20 cellular contexts compared by ENCODE assay signal in genomic region chr1:5886541-5887435, GRCh38.
"Had no signal": no experiment of that assay in that cellular context is flagged by ENCODE, and none has a peak within 500 bp of the region (broad histone marks: within the 10 kb centered on the region; RNA-seq: fewer than 3 reads in every experiment).

No MANE protein-coding gene starts in this region.

- H3K9me3 Mint-ChIP-seq: naive thymus-derived CD4-positive, alpha-beta T cell; nephron; neural progenitor cell; stimulated activated naive B cell treated with anti-CD40 and anti-IgM and Interleukin-4, amounts not matched to agents 10 μg/mL and 1 μg/mL and 100 μg/mL, for 72 hours; stimulated activated naive CD8-positive, alpha-beta T cell treated with anti-CD3 and anti-CD28 coated beads, Interleukin-15, Interleukin-2, amounts not matched to agents 100 ng/mL and 50 ng/mL, for 24 hours had no signal

- H3K9ac ChIP-seq: neural progenitor cell had no signal

- H3K27me3 ChIP-seq: left lung, neural progenitor cell, ovary, transverse colon, upper lobe of right lung, uterus had no signal

- H3K36me3 ChIP-seq: neural progenitor cell, ovary, transverse colon, upper lobe of right lung, uterus had no signal

- H3K27ac ChIP-seq: left lung, neural progenitor cell, ovary, psoas muscle, transverse colon, upper lobe of right lung, uterus had no signal

- H3K4me3 Mint-ChIP-seq: naive thymus-derived CD4-positive, alpha-beta T cell; nephron; neural progenitor cell; stimulated activated naive B cell treated with anti-CD40 and anti-IgM and Interleukin-4, amounts not matched to agents 10 μg/mL and 1 μg/mL and 100 μg/mL, for 72 hours; stimulated activated naive CD8-positive, alpha-beta T cell treated with anti-CD3 and anti-CD28 coated beads, Interleukin-15, Interleukin-2, amounts not matched to agents 100 ng/mL and 50 ng/mL, for 24 hours had no signal

- H3K4me1 Mint-ChIP-seq: stimulated activated naive B cell treated with anti-CD40 and anti-IgM and Interleukin-4, amounts not matched to agents 10 μg/mL and 1 μg/mL and 100 μg/mL, for 72 hours had no signal

- H2AFZ ChIP-seq: neural progenitor cell had no signal

- H3K9me3 ChIP-seq: left lung, ovary, psoas muscle, transverse colon, upper lobe of right lung, uterus had no signal

- H3K27me3 Mint-ChIP-seq: naive thymus-derived CD4-positive, alpha-beta T cell; stimulated activated naive B cell treated with anti-CD40 and anti-IgM and Interleukin-4, amounts not matched to agents 10 μg/mL and 1 μg/mL and 100 μg/mL, for 72 hours; stimulated activated naive CD8-positive, alpha-beta T cell treated with anti-CD3 and anti-CD28 coated beads, Interleukin-15, Interleukin-2, amounts not matched to agents 100 ng/mL and 50 ng/mL, for 24 hours had no signal

- H3K4me1 ChIP-seq: left lung, psoas muscle, transverse colon, upper lobe of right lung, uterus had no signal

- H3K27ac Mint-ChIP-seq: naive thymus-derived CD4-positive, alpha-beta T cell; stimulated activated naive B cell treated with anti-CD40 and anti-IgM and Interleukin-4, amounts not matched to agents 10 μg/mL and 1 μg/mL and 100 μg/mL, for 72 hours; stimulated activated naive CD8-positive, alpha-beta T cell treated with anti-CD3 and anti-CD28 coated beads, Interleukin-15, Interleukin-2, amounts not matched to agents 100 ng/mL and 50 ng/mL, for 24 hours had no signal

- DNase-seq: cortex of kidney; head of caudate nucleus; mesendoderm; midbrain; naive thymus-derived CD4-positive, alpha-beta T cell; nucleus accumbens; ovary; small intestine; stimulated activated CD4-positive, alpha-beta T cell treated with anti-CD3 and anti-CD28 coated beads, Interleukin-15, amount 100 ng/mL, for 24 hours; stimulated activated CD4-positive, alpha-beta T cell treated with anti-CD3 and anti-CD28 coated beads, Interleukin-2, amount 100 ng/mL, for 48 hours; stimulated activated naive B cell treated with anti-CD40 and anti-IgM and Interleukin-4, amounts not matched to agents 10 μg/mL and 1 μg/mL and 100 μg/mL, for 72 hours; transverse colon; upper lobe of right lung; uterus had no signal

- H3K4me2 ChIP-seq: neural progenitor cell had no signal

- H3K4me3 ChIP-seq: left lung, lung, neural progenitor cell, ovary, psoas muscle, transverse colon, upper lobe of right lung, uterus had no signal

- ATAC-seq: left lung; naive thymus-derived CD4-positive, alpha-beta T cell; psoas muscle; stimulated activated naive B cell treated with anti-CD40 and anti-IgM and Interleukin-4, amounts not matched to agents 10 μg/mL and 1 μg/mL and 100 μg/mL, for 72 hours; upper lobe of right lung had no signal
